8 cellular contexts compared by ENCODE assay signal in genomic region chr4:87007345-87008181, GRCh38.
DNase-seq lines count a peak whose midpoint lies in the region; ATAC-seq and TF ChIP-seq lines count a peak whose summit lies in the region.

No MANE protein-coding gene starts in this region.

- H3K9me3 ChIP-seq in mucosa of stomach (ENCODE audit: control insufficient read depth, low read length) = no peaks in the 10 kb centered on the region

- peak overlapping the region; percentile 99 for H3K27ac Mint-ChIP-seq in stimulated activated naive CD8-positive, alpha-beta T cell treated with anti-CD3 and anti-CD28 coated beads, Interleukin-15, amount 100 ng/mL, for 72 hours

- no peaks in the 10 kb centered on the region for H3K36me3 ChIP-seq in mucosa of stomach (ENCODE audit: control insufficient read depth, insufficient read depth, low read length)

- H3K4me1 Mint-ChIP-seq in stimulated activated naive CD8-positive, alpha-beta T cell treated with anti-CD3 and anti-CD28 coated beads, Interleukin-15, amount 100 ng/mL, for 72 hours = peaks cover 67% of the 10 kb centered on the region

- ATAC-seq in stimulated activated naive CD8-positive, alpha-beta T cell treated with anti-CD3 and anti-CD28 coated beads, Interleukin-15, amount 100 ng/mL, for 72 hours = no peak
- no peak for ATAC-seq in HG03025 (IDR thresholded peaks at IDR 0.05; ENCODE audit: low FRiP score, unreplicated experiment)

- H3K4me3 ChIP-seq in epithelial cell of esophagus (ENCODE audit: low read length) (peak overlapping the region; percentile 88), mucosa of stomach (ENCODE audit: low read length) (peak overlapping the region; percentile 70)

- peaks cover 34% of the 10 kb centered on the region for H3K4me1 ChIP-seq in mucosa of stomach (ENCODE audit: control insufficient read depth, insufficient read depth, low read length)

- no peaks in the 10 kb centered on the region for H3K27me3 ChIP-seq in mucosa of stomach (ENCODE audit: control insufficient read depth, insufficient read depth, low read length)

- no peaks in the 10 kb centered on the region for H3K27me3 Mint-ChIP-seq in stimulated activated naive CD8-positive, alpha-beta T cell treated with anti-CD3 and anti-CD28 coated beads, Interleukin-15, amount 100 ng/mL, for 72 hours

- peak overlapping the region; percentile 93 to 98 for H3K4me3 Mint-ChIP-seq in stimulated activated naive CD8-positive, alpha-beta T cell treated with anti-CD3 and anti-CD28 coated beads, Interleukin-15, amount 100 ng/mL, for 72 hours

- DNase-seq in DMS79 treated with DMSO at 0.1 percent for 48 hours (lab: John Stamatoyannopoulos, UW) (peak; percentile 64), DMS79 (lab: John Stamatoyannopoulos, UW) (no peak), NCI-H510A (lab: John Stamatoyannopoulos, UW) (peak; percentile 31), epithelial cell of esophagus (ENCODE audit: low read depth) (peak; percentile 65)
- peak; percentile 33 for DNase-seq in activated CD8-positive, alpha-beta memory T cell treated with anti-CD3 and anti-CD28 coated beads, Interleukin-2, amount 50 U/mL, for 4 hours
- DNase-seq in stimulated activated naive CD8-positive, alpha-beta T cell treated with anti-CD3 and anti-CD28 coated beads, Interleukin-15, amount 100 ng/mL, for 72 hours = peak; percentile 7 to 24

- peak overlapping the region; percentile 86 for H3K9ac ChIP-seq in mucosa of stomach (ENCODE audit: low read length)

- no peaks in the 10 kb centered on the region for H3K9me3 Mint-ChIP-seq in stimulated activated naive CD8-positive, alpha-beta T cell treated with anti-CD3 and anti-CD28 coated beads, Interleukin-15, amount 100 ng/mL, for 72 hours

- no peak for TF ChIP-seq CTCF in epithelial cell of esophagus (IDR thresholded peaks at IDR 0.05; ENCODE audit: insufficient read depth, low read depth, low read length, missing control alignments)
